In the genomic region with DNA sequence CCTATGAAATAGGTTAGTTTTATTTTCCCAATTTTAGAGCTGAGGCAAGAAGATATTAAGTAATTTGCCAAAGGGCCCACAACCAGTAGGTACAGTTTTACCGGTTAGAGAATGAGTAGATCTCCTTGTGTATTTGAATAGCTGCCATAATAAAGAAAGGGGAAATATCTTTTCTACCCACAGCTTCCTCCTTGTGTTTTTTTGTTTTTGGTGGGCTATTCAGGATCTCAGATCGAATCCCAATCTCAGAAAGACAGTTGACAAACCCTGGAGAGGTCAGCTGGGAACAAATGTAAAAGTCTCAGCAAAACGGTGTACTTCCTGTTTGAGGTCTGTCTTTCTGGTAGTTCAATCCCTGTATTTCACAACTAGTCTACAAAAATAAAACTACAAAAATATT, we compare ENCODE assay signal across 9 cellular contexts. TPM values are rescaled to one million over a fixed set of nuclear protein-coding genes. Genes with fewer than 3 reads are reported as not detected.
DNase-seq lines count a peak whose midpoint lies in the region; ATAC-seq and TF ChIP-seq lines count a peak whose summit lies in the region.
"Had no signal": no experiment of that assay in that cellular context is flagged by ENCODE, and none has a peak within 500 bp of the region (broad histone marks: within the 10 kb centered on the region; RNA-seq: fewer than 3 reads in every experiment).

No MANE protein-coding gene starts in this region.

- H3K36me3 Mint-ChIP-seq in activated T-cell treated with anti-CD3 and anti-CD28 coated beads, Interleukin-2, amount 50 U/mL, for 72 hours (ENCODE audit: insufficient read depth in 2 of 2), result no peaks in the 10 kb centered on the region

- no peaks in the 10 kb centered on the region for H3K27me3 Mint-ChIP-seq in activated T-cell treated with anti-CD3 and anti-CD28 coated beads, Interleukin-2, amount 50 U/mL, for 72 hours (ENCODE audit: low read depth)

- H3K27ac ChIP-seq in esophagus (ENCODE audit: low read depth in 2 of 2, low read length in 1 of 2) (peak overlapping the region; percentile 65 to 86), thoracic aorta (peak overlapping the region; percentile 18 to 47)

- H3K9me3 ChIP-seq in Loucy (ENCODE audit: insufficient read depth, low read depth, low read length) (no peaks in the 10 kb centered on the region), esophagus (ENCODE audit: control insufficient read depth in 2 of 2, insufficient read depth in 1 of 2, low read depth in 1 of 2, low read length in 1 of 2) (no peaks in the 10 kb centered on the region), thoracic aorta (no peaks in the 10 kb centered on the region)

- H4K20me1 ChIP-seq in Loucy (ENCODE audit: insufficient read depth, low read length, poor library complexity, severe bottlenecking), result no peaks in the 10 kb centered on the region

- H3K9me2 ChIP-seq in Loucy (replicated peaks; ENCODE audit: low read depth, low read length), result no peaks in the 10 kb centered on the region

- peak overlapping the region; percentile 94 for H3K27ac Mint-ChIP-seq in activated T-cell treated with anti-CD3 and anti-CD28 coated beads, Interleukin-2, amount 50 U/mL, for 72 hours

- peak overlapping the region; percentile 34 for H3K4me3 ChIP-seq in Loucy (ENCODE audit: low read length, poor library complexity, severe bottlenecking)
- no peak overlapping the region for H3K4me3 ChIP-seq in esophagus (ENCODE audit: low read depth in 1 of 2, low read length in 2 of 2)
- H3K4me3 ChIP-seq in thoracic aorta, result peak overlapping the region; percentile 17

- H3K9me3 Mint-ChIP-seq in activated T-cell treated with anti-CD3 and anti-CD28 coated beads, Interleukin-2, amount 50 U/mL, for 72 hours, result no peaks in the 10 kb centered on the region

- peak overlapping the region; percentile 44 for H3K9ac ChIP-seq in Loucy (ENCODE audit: low read depth, low read length, poor library complexity, severe bottlenecking)

- H3K79me2 ChIP-seq in Loucy (ENCODE audit: insufficient read depth, low read length), result no peaks in the 10 kb centered on the region

- H2AFZ ChIP-seq in Loucy (ENCODE audit: low read length), result no peak overlapping the region

- peak overlapping the region; percentile 53 for H3K4me2 ChIP-seq in Loucy (ENCODE audit: low read depth, low read length, poor library complexity, severe bottlenecking)

- H3F3A ChIP-seq in Loucy (ENCODE audit: low read depth), result no peaks in the 10 kb centered on the region

- TF ChIP-seq CTCF in Loucy (conservative IDR thresholded peaks at IDR 0.05; ENCODE audit: low read length) (no peak), thoracic aorta (IDR thresholded peaks at IDR 0.05) (no peak), GM10266 (IDR thresholded peaks at IDR 0.05; ENCODE audit: control insufficient read depth, insufficient read depth, low read depth, missing control alignments) (no peak)

- H3K27me3 ChIP-seq in Loucy (ENCODE audit: insufficient read depth, low read length, poor library complexity, severe bottlenecking), result no peaks in the 10 kb centered on the region
- no peaks in the 10 kb centered on the region for H3K27me3 ChIP-seq in esophagus (ENCODE audit: control insufficient read depth in 1 of 2, insufficient read depth in 2 of 2, low read length in 2 of 2)
- H3K27me3 ChIP-seq in thoracic aorta (replicated peaks; ENCODE audit: insufficient read depth), result no peaks in the 10 kb centered on the region

- H3K4me3 Mint-ChIP-seq in activated T-cell treated with anti-CD3 and anti-CD28 coated beads, Interleukin-2, amount 50 U/mL, for 72 hours, result peak overlapping the region in 1 of 2 donors; percentile 68

- WGBS in esophagus, 2 donors, result 24 to 35% methylated on average over 3 of the region's 3 CpGs

- no peak for ATAC-seq in activated T-cell treated with anti-CD3 and anti-CD28 coated beads, Interleukin-2, amount 50 U/mL, for 72 hours (replicated peaks in 1 of 2)
- no peak for ATAC-seq in thoracic aorta (ENCODE audit: insufficient number of reproducible peaks, low FRiP score, low read depth)
- no peak for ATAC-seq in HG03521 (IDR thresholded peaks at IDR 0.05; ENCODE audit: unreplicated experiment)

- H3K4me1 ChIP-seq in Loucy (ENCODE audit: insufficient read depth, low read length, poor library complexity, severe bottlenecking), result peaks cover 17% of the 10 kb centered on the region
- peaks cover 0 to 2% of the 10 kb centered on the region in 2 donors for H3K4me1 ChIP-seq in esophagus (ENCODE audit: control insufficient read depth in 2 of 2, insufficient read depth in 2 of 2, low read length in 1 of 2)
- peaks cover 12 to 14% of the 10 kb centered on the region in 2 donors for H3K4me1 ChIP-seq in thoracic aorta (ENCODE audit: control insufficient read depth in 1 of 2, low read depth in 2 of 2)

- peaks cover 15% of the 10 kb centered on the region for H3K4me1 Mint-ChIP-seq in activated T-cell treated with anti-CD3 and anti-CD28 coated beads, Interleukin-2, amount 50 U/mL, for 72 hours (ENCODE audit: low read depth)

- no peak for DNase-seq in activated T-cell treated with anti-CD3 and anti-CD28 coated beads, Interleukin-2, amount 50 U/mL, for 72 hours
- no peak for DNase-seq in activated T-cell treated with anti-CD3 and anti-CD28 coated beads, Interleukin-2, amount 50 U/mL, for 1 hour
- no peak for DNase-seq in thoracic aorta (ENCODE audit: low spot score)
- DNase-seq in GM10266 (ENCODE audit: extremely low spot score), result no peak
- no peak for DNase-seq in nucleus accumbens (lab: John Stamatoyannopoulos, UW)
- DNase-seq: C1 segment of cervical spinal cord had no signal

- H3K36me3 ChIP-seq in Loucy (ENCODE audit: insufficient read depth, low read length) (no peaks in the 10 kb centered on the region), esophagus (ENCODE audit: control insufficient read depth in 2 of 2, insufficient read depth in 2 of 2, low read length in 1 of 2) (no peaks in the 10 kb centered on the region), thoracic aorta (no peaks in the 10 kb centered on the region)

RNA-seq across cellular contexts. Expression of gene SLC31A1, which starts 11.8 kb away (rescaled TPM):
- 1 to 10 TPM; 7.9 to 8.8 TPM for total RNA-seq in activated T-cell treated with anti-CD3 and anti-CD28 coated beads, Interleukin-2, amount 50 U/mL, for 72 hours
- polyA plus RNA-seq in esophagus, result 10 to 100 TPM in 1 of 2 donors, 1 to 10 TPM in 1; 5.4 to 10.4 TPM
- 10 to 100 TPM; 11.0 to 11.5 TPM for total RNA-seq in thoracic aorta

RNA-seq across cellular contexts. Expression of gene FKBP15, which starts 12.1 kb away (rescaled TPM):
- total RNA-seq in activated T-cell treated with anti-CD3 and anti-CD28 coated beads, Interleukin-2, amount 50 U/mL, for 72 hours, result 10 to 100 TPM; 24.7 to 26.0 TPM
- 10 to 100 TPM; 10.5 to 11.6 TPM for polyA plus RNA-seq in esophagus
- total RNA-seq in thoracic aorta, result 10 to 100 TPM; 23.3 to 26.4 TPM

RNA-seq across cellular contexts. Expression of gene CDC26, which starts 42.2 kb away (rescaled TPM):
- total RNA-seq in activated T-cell treated with anti-CD3 and anti-CD28 coated beads, Interleukin-2, amount 50 U/mL, for 72 hours, result 10 to 100 TPM; 45.4 to 58.4 TPM
- polyA plus RNA-seq in esophagus, result 10 to 100 TPM; 13.5 to 27.9 TPM
- 10 to 100 TPM; 18.4 to 18.6 TPM for total RNA-seq in thoracic aorta

RNA-seq across cellular contexts. Expression of gene PRPF4, which starts 42.3 kb away (rescaled TPM):
- 10 to 100 TPM; 34.0 to 49.0 TPM for total RNA-seq in activated T-cell treated with anti-CD3 and anti-CD28 coated beads, Interleukin-2, amount 50 U/mL, for 72 hours
- polyA plus RNA-seq in esophagus, result 10 to 100 TPM in 1 of 2 donors, 1 to 10 TPM in 1; 5.1 to 11.3 TPM
- 10 to 100 TPM; 20.6 to 23.6 TPM for total RNA-seq in thoracic aorta

Comparison
In these comparisons a context has a peak if more than half of its experiments do, and no peak if none do; other contexts are left out.
1. H3K4me3 ChIP-seq: peak in Loucy (single experiment) and thoracic aorta (single experiment); none in esophagus (0 of 2).